1 cellular context compared by ENCODE assay signal in the genomic region with DNA sequence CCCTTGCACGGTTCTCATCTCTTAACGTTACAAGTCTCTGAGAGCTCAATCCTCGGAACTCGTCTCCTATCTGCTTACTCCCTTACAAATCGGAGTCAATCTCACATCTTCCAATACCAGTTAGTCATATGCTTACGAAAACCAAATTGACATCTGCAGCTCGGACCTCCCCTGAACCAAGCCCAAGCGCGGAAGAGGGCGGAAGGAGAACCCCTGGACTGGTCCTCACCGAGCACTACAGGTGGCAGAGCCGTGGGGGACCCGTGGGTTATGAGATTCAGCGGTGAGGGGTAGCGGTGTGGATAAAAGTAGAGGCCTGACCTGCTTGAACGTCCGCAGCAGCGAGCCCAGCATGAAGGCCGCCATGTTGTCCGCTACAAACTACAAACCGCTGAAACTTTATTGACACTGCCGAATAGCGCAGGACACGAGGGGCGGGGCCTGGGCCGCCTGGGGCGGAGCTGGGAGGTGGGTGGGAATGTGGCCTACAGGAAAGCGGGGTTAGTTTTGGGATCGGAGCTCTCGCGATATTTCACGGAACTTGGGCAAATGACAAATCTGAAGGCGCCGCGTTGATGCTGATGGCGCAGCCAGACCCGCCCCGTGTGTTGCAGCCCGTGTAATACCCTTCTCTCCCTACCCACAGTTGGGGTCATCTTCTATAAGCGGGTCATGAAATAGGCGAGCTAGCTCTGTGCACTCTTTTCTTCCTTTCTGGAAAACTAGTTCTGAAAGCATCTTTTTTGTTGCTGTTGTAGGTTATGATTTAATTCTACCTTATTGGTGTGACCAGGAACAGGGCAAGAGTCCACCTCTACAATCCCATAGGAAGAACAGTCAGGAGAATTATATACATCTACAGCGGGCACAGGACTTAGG.
TF ChIP-seq lines count a peak whose summit lies in the region.

A gene (minus strand): TSS at position 383 of the 879 bp plus-strand sequence. CDS start 17 bp downstream, at position 366.

TF ChIP-seq in HepG2, 621 proteins besides CTCF, POLR2A, EP300 and RAD21 (continued from another document and continues in another):
- TF ChIP-seq, protein P1, sequence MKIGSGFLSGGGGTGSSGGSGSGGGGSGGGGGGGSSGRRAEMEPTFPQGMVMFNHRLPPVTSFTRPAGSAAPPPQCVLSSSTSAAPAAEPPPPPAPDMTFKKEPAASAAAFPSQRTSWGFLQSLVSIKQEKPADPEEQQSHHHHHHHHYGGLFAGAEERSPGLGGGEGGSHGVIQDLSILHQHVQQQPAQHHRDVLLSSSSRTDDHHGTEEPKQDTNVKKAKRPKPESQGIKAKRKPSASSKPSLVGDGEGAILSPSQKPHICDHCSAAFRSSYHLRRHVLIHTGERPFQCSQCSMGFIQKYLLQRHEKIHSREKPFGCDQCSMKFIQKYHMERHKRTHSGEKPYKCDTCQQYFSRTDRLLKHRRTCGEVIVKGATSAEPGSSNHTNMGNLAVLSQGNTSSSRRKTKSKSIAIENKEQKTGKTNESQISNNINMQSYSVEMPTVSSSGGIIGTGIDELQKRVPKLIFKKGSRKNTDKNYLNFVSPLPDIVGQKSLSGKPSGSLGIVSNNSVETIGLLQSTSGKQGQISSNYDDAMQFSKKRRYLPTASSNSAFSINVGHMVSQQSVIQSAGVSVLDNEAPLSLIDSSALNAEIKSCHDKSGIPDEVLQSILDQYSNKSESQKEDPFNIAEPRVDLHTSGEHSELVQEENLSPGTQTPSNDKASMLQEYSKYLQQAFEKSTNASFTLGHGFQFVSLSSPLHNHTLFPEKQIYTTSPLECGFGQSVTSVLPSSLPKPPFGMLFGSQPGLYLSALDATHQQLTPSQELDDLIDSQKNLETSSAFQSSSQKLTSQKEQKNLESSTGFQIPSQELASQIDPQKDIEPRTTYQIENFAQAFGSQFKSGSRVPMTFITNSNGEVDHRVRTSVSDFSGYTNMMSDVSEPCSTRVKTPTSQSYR (CRISPR knock-in tag; IDR thresholded peaks at IDR 0.05; ENCODE audit: borderline replicate concordance), result peak; percentile 24; the same call in 1 of the 2 replicates
- TF ChIP-seq, protein P2, sequence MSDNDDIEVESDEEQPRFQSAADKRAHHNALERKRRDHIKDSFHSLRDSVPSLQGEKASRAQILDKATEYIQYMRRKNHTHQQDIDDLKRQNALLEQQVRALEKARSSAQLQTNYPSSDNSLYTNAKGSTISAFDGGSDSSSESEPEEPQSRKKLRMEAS (IDR thresholded peaks at IDR 0.05), result peak; percentile 71
- TF ChIP-seq, protein P3, sequence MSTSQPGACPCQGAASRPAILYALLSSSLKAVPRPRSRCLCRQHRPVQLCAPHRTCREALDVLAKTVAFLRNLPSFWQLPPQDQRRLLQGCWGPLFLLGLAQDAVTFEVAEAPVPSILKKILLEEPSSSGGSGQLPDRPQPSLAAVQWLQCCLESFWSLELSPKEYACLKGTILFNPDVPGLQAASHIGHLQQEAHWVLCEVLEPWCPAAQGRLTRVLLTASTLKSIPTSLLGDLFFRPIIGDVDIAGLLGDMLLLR (CRISPR knock-in tag; IDR thresholded peaks at IDR 0.05), result peak; percentile 72; the same call in 1 of the 2 replicates
- no peak for TF ChIP-seq ZNF747 (CRISPR knock-in tag; IDR thresholded peaks at IDR 0.05; ENCODE audit: borderline replicate concordance)
- TF ChIP-seq SMAD3 (CRISPR knock-in tag; IDR thresholded peaks at IDR 0.05), result no peak
- no peak for TF ChIP-seq ATRX (CRISPR knock-in tag; IDR thresholded peaks at IDR 0.05; ENCODE audit: borderline replicate concordance)
- no peak for TF ChIP-seq ISX (CRISPR knock-in tag; conservative IDR thresholded peaks at IDR 0.05)
- TF ChIP-seq, protein P4, sequence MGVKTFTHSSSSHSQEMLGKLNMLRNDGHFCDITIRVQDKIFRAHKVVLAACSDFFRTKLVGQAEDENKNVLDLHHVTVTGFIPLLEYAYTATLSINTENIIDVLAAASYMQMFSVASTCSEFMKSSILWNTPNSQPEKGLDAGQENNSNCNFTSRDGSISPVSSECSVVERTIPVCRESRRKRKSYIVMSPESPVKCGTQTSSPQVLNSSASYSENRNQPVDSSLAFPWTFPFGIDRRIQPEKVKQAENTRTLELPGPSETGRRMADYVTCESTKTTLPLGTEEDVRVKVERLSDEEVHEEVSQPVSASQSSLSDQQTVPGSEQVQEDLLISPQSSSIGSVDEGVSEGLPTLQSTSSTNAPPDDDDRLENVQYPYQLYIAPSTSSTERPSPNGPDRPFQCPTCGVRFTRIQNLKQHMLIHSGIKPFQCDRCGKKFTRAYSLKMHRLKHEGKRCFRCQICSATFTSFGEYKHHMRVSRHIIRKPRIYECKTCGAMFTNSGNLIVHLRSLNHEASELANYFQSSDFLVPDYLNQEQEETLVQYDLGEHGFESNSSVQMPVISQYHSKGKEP (CRISPR knock-in tag; IDR thresholded peaks at IDR 0.05), result no peak
- no peak for TF ChIP-seq HHEX (CRISPR knock-in tag; IDR thresholded peaks at IDR 0.05)
- TF ChIP-seq ZC3H4 (CRISPR knock-in tag; IDR thresholded peaks at IDR 0.05; ENCODE audit: borderline replicate concordance), result no peak
- no peak for TF ChIP-seq JUND (CRISPR knock-in tag; IDR thresholded peaks at IDR 0.05)
- TF ChIP-seq SMC3 (IDR thresholded peaks at IDR 0.05; ENCODE audit: low read length), result no peak
- TF ChIP-seq, protein P5, sequence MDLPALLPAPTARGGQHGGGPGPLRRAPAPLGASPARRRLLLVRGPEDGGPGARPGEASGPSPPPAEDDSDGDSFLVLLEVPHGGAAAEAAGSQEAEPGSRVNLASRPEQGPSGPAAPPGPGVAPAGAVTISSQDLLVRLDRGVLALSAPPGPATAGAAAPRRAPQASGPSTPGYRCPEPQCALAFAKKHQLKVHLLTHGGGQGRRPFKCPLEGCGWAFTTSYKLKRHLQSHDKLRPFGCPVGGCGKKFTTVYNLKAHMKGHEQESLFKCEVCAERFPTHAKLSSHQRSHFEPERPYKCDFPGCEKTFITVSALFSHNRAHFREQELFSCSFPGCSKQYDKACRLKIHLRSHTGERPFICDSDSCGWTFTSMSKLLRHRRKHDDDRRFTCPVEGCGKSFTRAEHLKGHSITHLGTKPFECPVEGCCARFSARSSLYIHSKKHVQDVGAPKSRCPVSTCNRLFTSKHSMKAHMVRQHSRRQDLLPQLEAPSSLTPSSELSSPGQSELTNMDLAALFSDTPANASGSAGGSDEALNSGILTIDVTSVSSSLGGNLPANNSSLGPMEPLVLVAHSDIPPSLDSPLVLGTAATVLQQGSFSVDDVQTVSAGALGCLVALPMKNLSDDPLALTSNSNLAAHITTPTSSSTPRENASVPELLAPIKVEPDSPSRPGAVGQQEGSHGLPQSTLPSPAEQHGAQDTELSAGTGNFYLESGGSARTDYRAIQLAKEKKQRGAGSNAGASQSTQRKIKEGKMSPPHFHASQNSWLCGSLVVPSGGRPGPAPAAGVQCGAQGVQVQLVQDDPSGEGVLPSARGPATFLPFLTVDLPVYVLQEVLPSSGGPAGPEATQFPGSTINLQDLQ (CRISPR knock-in tag; IDR thresholded peaks at IDR 0.05), result no peak
- peak; percentile 38; the same call in 1 of the 2 replicates for TF ChIP-seq ERF (CRISPR knock-in tag; IDR thresholded peaks at IDR 0.05)
- TF ChIP-seq, protein P6, sequence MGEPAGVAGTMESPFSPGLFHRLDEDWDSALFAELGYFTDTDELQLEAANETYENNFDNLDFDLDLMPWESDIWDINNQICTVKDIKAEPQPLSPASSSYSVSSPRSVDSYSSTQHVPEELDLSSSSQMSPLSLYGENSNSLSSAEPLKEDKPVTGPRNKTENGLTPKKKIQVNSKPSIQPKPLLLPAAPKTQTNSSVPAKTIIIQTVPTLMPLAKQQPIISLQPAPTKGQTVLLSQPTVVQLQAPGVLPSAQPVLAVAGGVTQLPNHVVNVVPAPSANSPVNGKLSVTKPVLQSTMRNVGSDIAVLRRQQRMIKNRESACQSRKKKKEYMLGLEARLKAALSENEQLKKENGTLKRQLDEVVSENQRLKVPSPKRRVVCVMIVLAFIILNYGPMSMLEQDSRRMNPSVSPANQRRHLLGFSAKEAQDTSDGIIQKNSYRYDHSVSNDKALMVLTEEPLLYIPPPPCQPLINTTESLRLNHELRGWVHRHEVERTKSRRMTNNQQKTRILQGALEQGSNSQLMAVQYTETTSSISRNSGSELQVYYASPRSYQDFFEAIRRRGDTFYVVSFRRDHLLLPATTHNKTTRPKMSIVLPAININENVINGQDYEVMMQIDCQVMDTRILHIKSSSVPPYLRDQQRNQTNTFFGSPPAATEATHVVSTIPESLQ (CRISPR knock-in tag; conservative IDR thresholded peaks at IDR 0.05), result 0 out of 2 replicates have a peak, but pooled peaks have one; percentile 38
- peak; percentile 78; the same call in 1 of the 2 replicates for TF ChIP-seq ZNF350 (CRISPR knock-in tag; IDR thresholded peaks at IDR 0.05; ENCODE audit: borderline replicate concordance, low read depth)
- TF ChIP-seq NFE2L1 (CRISPR knock-in tag; IDR thresholded peaks at IDR 0.05; ENCODE audit: borderline replicate concordance), result no peak
- TF ChIP-seq ZFP1 (CRISPR knock-in tag; IDR thresholded peaks at IDR 0.05), result peak; percentile 74; the same call in 1 of the 2 replicates
- peak; percentile 85 for TF ChIP-seq DMAP1 (CRISPR knock-in tag; IDR thresholded peaks at IDR 0.05)
- TF ChIP-seq KDM1A (CRISPR knock-in tag; IDR thresholded peaks at IDR 0.05), result no peak
- TF ChIP-seq, protein P7, sequence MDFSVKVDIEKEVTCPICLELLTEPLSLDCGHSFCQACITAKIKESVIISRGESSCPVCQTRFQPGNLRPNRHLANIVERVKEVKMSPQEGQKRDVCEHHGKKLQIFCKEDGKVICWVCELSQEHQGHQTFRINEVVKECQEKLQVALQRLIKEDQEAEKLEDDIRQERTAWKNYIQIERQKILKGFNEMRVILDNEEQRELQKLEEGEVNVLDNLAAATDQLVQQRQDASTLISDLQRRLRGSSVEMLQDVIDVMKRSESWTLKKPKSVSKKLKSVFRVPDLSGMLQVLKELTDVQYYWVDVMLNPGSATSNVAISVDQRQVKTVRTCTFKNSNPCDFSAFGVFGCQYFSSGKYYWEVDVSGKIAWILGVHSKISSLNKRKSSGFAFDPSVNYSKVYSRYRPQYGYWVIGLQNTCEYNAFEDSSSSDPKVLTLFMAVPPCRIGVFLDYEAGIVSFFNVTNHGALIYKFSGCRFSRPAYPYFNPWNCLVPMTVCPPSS (IDR thresholded peaks at IDR 0.05), result no peak
- TF ChIP-seq, protein P8, sequence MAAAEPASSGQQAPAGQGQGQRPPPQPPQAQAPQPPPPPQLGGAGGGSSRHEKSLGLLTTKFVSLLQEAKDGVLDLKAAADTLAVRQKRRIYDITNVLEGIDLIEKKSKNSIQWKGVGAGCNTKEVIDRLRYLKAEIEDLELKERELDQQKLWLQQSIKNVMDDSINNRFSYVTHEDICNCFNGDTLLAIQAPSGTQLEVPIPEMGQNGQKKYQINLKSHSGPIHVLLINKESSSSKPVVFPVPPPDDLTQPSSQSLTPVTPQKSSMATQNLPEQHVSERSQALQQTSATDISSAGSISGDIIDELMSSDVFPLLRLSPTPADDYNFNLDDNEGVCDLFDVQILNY (CRISPR knock-in tag; conservative IDR thresholded peaks at IDR 0.05), result no peak
- peak; percentile 83 for TF ChIP-seq CBX5 (CRISPR knock-in tag; IDR thresholded peaks at IDR 0.05; ENCODE audit: borderline replicate concordance)
- no peak for TF ChIP-seq MTF2 (CRISPR knock-in tag; IDR thresholded peaks at IDR 0.05; ENCODE audit: borderline replicate concordance)
- TF ChIP-seq, protein P9, sequence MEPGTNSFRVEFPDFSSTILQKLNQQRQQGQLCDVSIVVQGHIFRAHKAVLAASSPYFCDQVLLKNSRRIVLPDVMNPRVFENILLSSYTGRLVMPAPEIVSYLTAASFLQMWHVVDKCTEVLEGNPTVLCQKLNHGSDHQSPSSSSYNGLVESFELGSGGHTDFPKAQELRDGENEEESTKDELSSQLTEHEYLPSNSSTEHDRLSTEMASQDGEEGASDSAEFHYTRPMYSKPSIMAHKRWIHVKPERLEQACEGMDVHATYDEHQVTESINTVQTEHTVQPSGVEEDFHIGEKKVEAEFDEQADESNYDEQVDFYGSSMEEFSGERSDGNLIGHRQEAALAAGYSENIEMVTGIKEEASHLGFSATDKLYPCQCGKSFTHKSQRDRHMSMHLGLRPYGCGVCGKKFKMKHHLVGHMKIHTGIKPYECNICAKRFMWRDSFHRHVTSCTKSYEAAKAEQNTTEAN (CRISPR knock-in tag; conservative IDR thresholded peaks at IDR 0.05), result no peak
- TF ChIP-seq SP4 (CRISPR knock-in tag; IDR thresholded peaks at IDR 0.05), result peak; percentile 93
- TF ChIP-seq TMF1 (CRISPR knock-in tag; IDR thresholded peaks at IDR 0.05; ENCODE audit: low read depth), result no peak
- peak; percentile 93 for TF ChIP-seq POLR2AphosphoS5 (IDR thresholded peaks at IDR 0.05; ENCODE audit: low read depth, low read length)
- TF ChIP-seq MAFK (conservative IDR thresholded peaks at IDR 0.05 in 1 of 2, IDR thresholded peaks at IDR 0.05 in 1 of 2; ENCODE audit: low read length in 2 of 2), result no peak
- no peak for TF ChIP-seq NCOR1 (IDR thresholded peaks at IDR 0.05; ENCODE audit: borderline replicate concordance, low read length)
- TF ChIP-seq DNMT3B (CRISPR knock-in tag; conservative IDR thresholded peaks at IDR 0.05), result peak; percentile 78; the same call in 1 of the 2 replicates
- TF ChIP-seq CHD2 (IDR thresholded peaks at IDR 0.05; ENCODE audit: low read depth, low read length), result peak; percentile 92
- no peak for TF ChIP-seq ZFP62 (CRISPR knock-in tag; IDR thresholded peaks at IDR 0.05)
- TF ChIP-seq ZFX (CRISPR knock-in tag; IDR thresholded peaks at IDR 0.05; ENCODE audit: low read depth), result peak; percentile 91
- TF ChIP-seq PHB2 (IDR thresholded peaks at IDR 0.05; ENCODE audit: partially characterized antibody), result no peak
- no peak for TF ChIP-seq ZNF557 (CRISPR knock-in tag; IDR thresholded peaks at IDR 0.05)
- 0 out of 2 replicates have a peak, but pooled peaks have one; percentile 39 for TF ChIP-seq ZNF232 (CRISPR knock-in tag; IDR thresholded peaks at IDR 0.05; ENCODE audit: borderline replicate concordance)
- TF ChIP-seq, protein P10, sequence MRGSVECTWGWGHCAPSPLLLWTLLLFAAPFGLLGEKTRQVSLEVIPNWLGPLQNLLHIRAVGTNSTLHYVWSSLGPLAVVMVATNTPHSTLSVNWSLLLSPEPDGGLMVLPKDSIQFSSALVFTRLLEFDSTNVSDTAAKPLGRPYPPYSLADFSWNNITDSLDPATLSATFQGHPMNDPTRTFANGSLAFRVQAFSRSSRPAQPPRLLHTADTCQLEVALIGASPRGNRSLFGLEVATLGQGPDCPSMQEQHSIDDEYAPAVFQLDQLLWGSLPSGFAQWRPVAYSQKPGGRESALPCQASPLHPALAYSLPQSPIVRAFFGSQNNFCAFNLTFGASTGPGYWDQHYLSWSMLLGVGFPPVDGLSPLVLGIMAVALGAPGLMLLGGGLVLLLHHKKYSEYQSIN (CRISPR knock-in tag; IDR thresholded peaks at IDR 0.05; ENCODE audit: borderline replicate concordance), result no peak
- TF ChIP-seq, protein P11, sequence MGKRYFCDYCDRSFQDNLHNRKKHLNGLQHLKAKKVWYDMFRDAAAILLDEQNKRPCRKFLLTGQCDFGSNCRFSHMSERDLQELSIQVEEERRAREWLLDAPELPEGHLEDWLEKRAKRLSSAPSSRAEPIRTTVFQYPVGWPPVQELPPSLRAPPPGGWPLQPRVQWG (CRISPR knock-in tag; IDR thresholded peaks at IDR 0.05; ENCODE audit: borderline replicate concordance, low read depth), result no peak
- no peak for TF ChIP-seq PAX8 (CRISPR knock-in tag; IDR thresholded peaks at IDR 0.05; ENCODE audit: borderline replicate concordance)
- TF ChIP-seq ZKSCAN1 (IDR thresholded peaks at IDR 0.05; ENCODE audit: low read length), result peak; percentile 89; the same call in 1 of the 2 replicates
- TF ChIP-seq SP5 (CRISPR knock-in tag; IDR thresholded peaks at IDR 0.05; ENCODE audit: borderline replicate concordance, low read depth), result peak; percentile 78; the same call in 1 of the 2 replicates
